7 cellular contexts compared by ENCODE assay signal in the genomic region with DNA sequence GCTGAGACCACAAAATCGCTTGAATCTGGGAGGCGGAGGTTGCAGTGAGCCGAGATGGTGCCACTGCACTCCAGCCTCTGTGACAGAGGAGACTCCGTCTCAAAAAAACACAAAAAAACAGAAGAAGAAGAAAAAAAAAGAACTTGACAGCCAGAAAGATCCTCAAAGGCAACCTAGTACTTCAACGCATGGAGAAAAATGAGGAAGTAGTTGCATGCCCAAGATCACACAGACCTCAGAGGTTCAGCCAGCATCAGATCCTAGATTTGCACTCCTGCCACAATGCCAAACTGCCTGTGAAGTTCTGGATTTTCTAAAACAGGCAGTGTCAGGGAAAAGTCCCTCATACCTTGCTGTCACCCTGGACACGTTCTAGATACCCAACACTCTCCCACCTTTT. TPM values are rescaled to one million over a fixed set of nuclear protein-coding genes. Genes with fewer than 3 reads are reported as not detected.
DNase-seq lines count a peak whose midpoint lies in the region; ATAC-seq and TF ChIP-seq lines count a peak whose summit lies in the region.

No MANE protein-coding gene starts in this region.

- no peak for ATAC-seq in HG03469 (IDR thresholded peaks at IDR 0.05; ENCODE audit: unreplicated experiment)
- ATAC-seq in HG02610 (IDR thresholded peaks at IDR 0.05; ENCODE audit: unreplicated experiment) = no peak

- H3K4me3 ChIP-seq in GM12864 (ENCODE audit: low read depth, low read length) = peak overlapping the region; percentile 68

- H3K9me3 Mint-ChIP-seq in activated naive CD8-positive, alpha-beta T cell (ENCODE audit: low read depth) = no peaks in the 10 kb centered on the region
- H3K9me3 Mint-ChIP-seq in neural crest cell = no peaks in the 10 kb centered on the region

- peak overlapping the region; percentile 95 for H3K27ac Mint-ChIP-seq in activated naive CD8-positive, alpha-beta T cell
- no peak overlapping the region for H3K27ac Mint-ChIP-seq in neural crest cell (ENCODE audit: unreplicated experiment)

- no peaks in the 10 kb centered on the region for H3K27me3 Mint-ChIP-seq in activated naive CD8-positive, alpha-beta T cell
- H3K27me3 Mint-ChIP-seq in neural crest cell (ENCODE audit: low read depth) = no peaks in the 10 kb centered on the region

- DNase-seq in GM12864 (ENCODE audit: low read depth) (no peak), MV-4-11 (lab: John Stamatoyannopoulos, UW) (peak; percentile 91), neural crest cell (ENCODE audit: low read depth, low spot score) (no peak), nucleus accumbens (lab: John Stamatoyannopoulos, UW) (no peak)

- H3K4me1 Mint-ChIP-seq in activated naive CD8-positive, alpha-beta T cell (ENCODE audit: low read depth) = peaks cover 55% of the 10 kb centered on the region
- H3K4me1 Mint-ChIP-seq in neural crest cell = peaks cover 49% of the 10 kb centered on the region

- no peaks in the 10 kb centered on the region for H3K36me3 Mint-ChIP-seq in activated naive CD8-positive, alpha-beta T cell
- no peaks in the 10 kb centered on the region for H3K36me3 Mint-ChIP-seq in neural crest cell (ENCODE audit: low read depth)

- TF ChIP-seq CTCF in GM12864 (IDR thresholded peaks at IDR 0.05; ENCODE audit: low read depth, low read length, missing control alignments) = no peak
- no peak for TF ChIP-seq CTCF in neural crest cell (conservative IDR thresholded peaks at IDR 0.05)

- H3K4me3 Mint-ChIP-seq in activated naive CD8-positive, alpha-beta T cell = peak overlapping the region; percentile 97
- H3K4me3 Mint-ChIP-seq in neural crest cell = peak overlapping the region; percentile 98

RNA-seq across cellular contexts. Expression of a gene that starts 1.5 kb away (rescaled TPM):
- 20.3 and 23.1 TPM in 2 replicates for total RNA-seq in neural crest cell

RNA-seq across cellular contexts. Expression of a gene that starts 1.7 kb away (rescaled TPM):
- 11.8 and 12.2 TPM in 2 replicates for total RNA-seq in neural crest cell

RNA-seq across cellular contexts. Expression of a gene that starts 50.3 kb away (rescaled TPM):
- total RNA-seq in neural crest cell = 40.3 and 41.5 TPM in 2 replicates
